In the genomic region with DNA sequence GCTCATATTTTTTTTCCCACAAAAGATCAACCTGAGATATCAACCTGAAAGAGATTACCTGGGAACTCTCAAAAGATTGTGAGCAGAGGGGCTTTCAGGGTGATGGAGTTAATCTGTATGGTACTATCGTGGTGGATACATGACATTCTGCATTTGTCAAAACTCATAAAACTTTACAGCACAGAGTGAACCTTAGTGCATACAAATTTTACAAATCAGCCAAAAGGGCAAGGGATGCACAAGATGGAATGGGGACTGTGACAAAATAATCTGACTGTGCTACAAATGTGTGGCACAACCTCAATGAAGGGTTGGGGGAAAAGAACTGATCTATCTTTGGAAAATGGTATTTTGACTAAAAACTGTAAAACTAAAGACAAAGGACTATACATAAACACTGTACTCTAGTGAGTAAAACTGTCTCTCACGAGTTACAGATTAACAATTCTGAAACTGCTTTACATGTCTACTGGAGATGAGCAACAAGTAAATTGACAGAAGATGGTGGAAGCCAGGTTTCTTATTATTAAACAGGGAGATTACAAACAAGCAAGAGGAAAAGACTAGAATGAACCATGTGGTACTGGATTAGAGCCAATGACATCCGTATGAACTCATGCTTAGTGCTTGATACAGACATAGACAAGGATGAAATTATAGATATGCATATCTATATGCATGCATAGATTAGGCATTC, we compare ENCODE assay signal across 11 cellular contexts. TPM values are rescaled to one million over a fixed set of nuclear protein-coding genes. Genes with fewer than 3 reads are reported as not detected.
DNase-seq lines count a peak whose midpoint lies in the region; ATAC-seq and TF ChIP-seq lines count a peak whose summit lies in the region.
"Had no signal": no experiment of that assay in that cellular context is flagged by ENCODE, and none has a peak within 500 bp of the region (broad histone marks: within the 10 kb centered on the region; RNA-seq: fewer than 3 reads in every experiment).

No MANE protein-coding gene starts in this region.

- POLR2A ChIA-PET in Caco-2 (lab: Charles Lee), result no interaction called here

- H3K9ac ChIP-seq in mammary epithelial cell (ENCODE audit: insufficient read depth, low read length), result no peak overlapping the region

- H3K27me3 Mint-ChIP-seq in Caco-2 (ENCODE audit: insufficient read depth, unreplicated experiment), result no peaks in the 10 kb centered on the region
- H3K27me3 Mint-ChIP-seq: naive B cell had no signal

- no peaks in the 10 kb centered on the region for H4K20me1 ChIP-seq in mammary epithelial cell (ENCODE audit: insufficient read depth, low read length)

- no peaks in the 10 kb centered on the region for H3K36me3 Mint-ChIP-seq in Caco-2 (ENCODE audit: insufficient read depth, unreplicated experiment)

- DNase-seq in mammary epithelial cell (peak; percentile 14), Caco-2 (no peak), left ventricle myocardium inferior (no peak), NCI-H2227 (lab: John Stamatoyannopoulos, UW; ENCODE audit: unreplicated experiment) (no peak)
- DNase-seq: amygdala, naive B cell had no signal

- BruUV-seq in mammary epithelial cell (replicated peaks; lab: Mats Ljungman, UMichigan) (no TSS peak), Caco-2 (replicated peaks; lab: Mats Ljungman, UMichigan) (no TSS peak)

- ATAC-seq in GM18498 (IDR thresholded peaks at IDR 0.05; ENCODE audit: unreplicated experiment), result peak; percentile 92
- ATAC-seq in GM19463 (IDR thresholded peaks at IDR 0.05; ENCODE audit: unreplicated experiment), result peak; percentile 97
- peak; percentile 96 for ATAC-seq in HG03064 (IDR thresholded peaks at IDR 0.05; ENCODE audit: low read depth, unreplicated experiment)
- ATAC-seq in esophagus mucosa, result no peak

- H3K27me3 ChIP-seq in mammary epithelial cell (ENCODE audit: insufficient read depth, low read length), result no peaks in the 10 kb centered on the region
- no peaks in the 10 kb centered on the region for H3K27me3 ChIP-seq in Caco-2 (replicated peaks; ENCODE audit: control insufficient read depth, insufficient read depth, low read length)
- no peaks in the 10 kb centered on the region for H3K27me3 ChIP-seq in left ventricle myocardium inferior (ENCODE audit: low read depth)

- H3K79me2 ChIP-seq in mammary epithelial cell (ENCODE audit: insufficient read depth, low read length), result no peaks in the 10 kb centered on the region

- H3K4me3 Mint-ChIP-seq in Caco-2 (ENCODE audit: unreplicated experiment), result no peak overlapping the region
- H3K4me3 Mint-ChIP-seq: naive B cell had no signal

- intact Hi-C loops in mammary epithelial cell (cut with micrococcal nuclease), result no loop called here
- intact Hi-C loops in Caco-2 (cut with micrococcal nuclease; ENCODE audit: unreplicated experiment), result no loop called here
- intact Hi-C loops in left ventricle myocardium inferior (cut with micrococcal nuclease), result no loop called here

- H3K4me3 ChIP-seq in mammary epithelial cell (replicated peaks in 1 of 3; ENCODE audit: insufficient read depth in 1 of 3, low read depth in 2 of 3, low read length in 3 of 3) (no peak overlapping the region), Caco-2 (ENCODE audit: low read depth, low read length) (no peak overlapping the region), left ventricle myocardium inferior (no peak overlapping the region)

- H3K36me3 ChIP-seq in mammary epithelial cell (ENCODE audit: insufficient read depth, low read length) (peaks cover 2% of the 10 kb centered on the region), Caco-2 (ENCODE audit: control insufficient read depth, insufficient read depth, low read length) (no peaks in the 10 kb centered on the region), left ventricle myocardium inferior (no peaks in the 10 kb centered on the region)

- WGBS in mammary epithelial cell (ENCODE audit: low coverage, missing lambda C conversion rate), result 63% methylated on average over 3 of the region's 3 CpGs

- H3K4me1 ChIP-seq in mammary epithelial cell (ENCODE audit: insufficient read depth, low read length) (no peaks in the 10 kb centered on the region), Caco-2 (no peaks in the 10 kb centered on the region), left ventricle myocardium inferior (peaks cover 10% of the 10 kb centered on the region)

- H3K27ac ChIP-seq in mammary epithelial cell (ENCODE audit: insufficient read depth, low read depth, low read length) (no peak overlapping the region), left ventricle myocardium inferior (replicated peaks) (no peak overlapping the region)

- no peak for TF ChIP-seq CTCF in mammary epithelial cell (conservative IDR thresholded peaks at IDR 0.05 in 1 of 2, IDR thresholded peaks at IDR 0.05 in 1 of 2; ENCODE audit: extremely low read depth in 1 of 2, insufficient read depth in 1 of 2, low read depth in 1 of 2, low read length in 2 of 2)
- no peak for TF ChIP-seq CTCF in Caco-2 (IDR thresholded peaks at IDR 0.05; ENCODE audit: insufficient read depth in 1 of 2, low read depth in 1 of 2, low read length in 1 of 2, severe bottlenecking in 1 of 2, unreplicated experiment in 1 of 2)
- no peak for TF ChIP-seq CTCF in left ventricle myocardium inferior (IDR thresholded peaks at IDR 0.05; ENCODE audit: borderline replicate concordance)

- H3K4me1 Mint-ChIP-seq in Caco-2 (ENCODE audit: low read depth, unreplicated experiment), result no peaks in the 10 kb centered on the region

- CTCF ChIA-PET in mammary epithelial cell (lab: Charles Lee; ENCODE audit: low non-redundant PET) (no interaction called here), Caco-2 (lab: Charles Lee) (no interaction called here)

- in situ Hi-C loops in mammary epithelial cell (cut with MboI; ENCODE audit: low sequenced_read_pairs in 2 of 2), result no loop called here

- H3K4me2 ChIP-seq in mammary epithelial cell (ENCODE audit: insufficient read depth, low read depth, low read length), result no peak overlapping the region

- H2AFZ ChIP-seq in mammary epithelial cell (ENCODE audit: low read depth, low read length), result no peak overlapping the region

- H3K9me3 ChIP-seq in mammary epithelial cell (replicated peaks; ENCODE audit: insufficient read depth, low read length) (peaks cover 2% of the 10 kb centered on the region), Caco-2 (no peaks in the 10 kb centered on the region), left ventricle myocardium inferior (replicated peaks) (peaks cover 12% of the 10 kb centered on the region)

- dilution Hi-C loops in mammary epithelial cell (cut with HindIII; ENCODE audit: low sequenced_read_pairs), result no loop called here

- H3K9me3 Mint-ChIP-seq in Caco-2 (ENCODE audit: unreplicated experiment), result no peaks in the 10 kb centered on the region

- H3K27ac Mint-ChIP-seq in Caco-2 (ENCODE audit: unreplicated experiment), result no peak overlapping the region

RNA-seq across cellular contexts. Expression of a gene that starts 24.8 kb away (rescaled TPM):
- total RNA-seq in mammary epithelial cell (under 1 TPM in 1 of 2 donors, not detected in 1; 0.33 TPM), Caco-2 (2022) (0.44 TPM in 1 of 2 replicates, not detected in the other), left ventricle myocardium inferior (not detected), esophagus mucosa (not detected)
- not detected for polyA plus RNA-seq in mammary epithelial cell
- not detected for polyA minus RNA-seq in mammary epithelial cell
- total RNA-seq: glomerular endothelial cell had no signal

RNA-seq across cellular contexts. Expression of a gene that starts 59.9 kb away (rescaled TPM):
- total RNA-seq in mammary epithelial cell (under 1 TPM in 1 of 2 donors, not detected in 1; 0.73 TPM), Caco-2 (2022) (1.9 and 3.4 TPM in 2 replicates), left ventricle myocardium inferior (0.44 TPM), esophagus mucosa (not detected)
- 0.67 TPM for polyA plus RNA-seq in mammary epithelial cell
- polyA minus RNA-seq in mammary epithelial cell, result not detected
- total RNA-seq: glomerular endothelial cell had no signal
